In the genomic region with DNA sequence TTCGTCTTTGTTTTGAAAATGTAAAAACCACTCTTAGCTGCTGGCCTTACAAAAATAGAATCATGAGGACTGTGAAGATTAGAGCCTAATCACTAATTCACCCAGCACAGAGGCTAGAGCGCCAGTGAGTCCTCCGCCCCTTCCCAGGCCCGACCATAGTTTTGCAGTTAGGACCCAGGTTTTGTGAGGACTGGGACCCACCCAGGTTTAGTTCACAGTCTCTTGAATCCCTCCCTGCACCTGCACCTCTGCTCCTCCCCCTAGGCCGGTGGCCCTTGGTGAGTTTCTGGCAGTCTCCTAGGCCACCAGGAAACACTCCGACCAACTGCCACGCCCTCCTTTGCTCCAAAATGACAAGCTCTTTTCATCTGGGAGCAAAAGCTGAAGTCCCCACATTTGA, we compare ENCODE assay signal across 8 cellular contexts.
A peak's percentile ranks its signal among the peaks of the same experiment; 100 is the strongest.
DNase-seq lines count a peak whose midpoint lies in the region; ATAC-seq, FAIRE-seq and TF ChIP-seq lines count a peak whose summit lies in the region.

No MANE protein-coding gene starts in this region.

- POLR2A ChIA-PET in HCT116 (lab: Charles Lee) (no interaction called here), GM12878 (lab: Charles Lee) (no interaction called here)

- intact Hi-C loops in HCT116 (cut with micrococcal nuclease) (no loop called here), GM12878 (cut with micrococcal nuclease; ENCODE audit: unreplicated experiment) (no loop called here)

- peaks cover 3 to 13% of the 10 kb centered on the region in 2 experiments; a peak in 3 of 4 replicates for H3K4me1 ChIP-seq in HCT116 (ENCODE audit: control insufficient read depth in 1 of 2, insufficient read depth in 2 of 2, low read length in 2 of 2)
- no peaks in the 10 kb centered on the region; the same call in 1 of the 2 replicates for H3K4me1 ChIP-seq in GM12878 (ENCODE audit: control insufficient read depth, insufficient read depth, low read length)
- peaks cover 12% of the 10 kb centered on the region for H3K4me1 ChIP-seq in smooth muscle cell (ENCODE audit: low read depth)

- RAD21 ChIA-PET in HCT116 (lab: Charles Lee; ENCODE audit: low non-redundant PET in 1 of 2, low total read pairs in 2 of 2, uncharacterized antibody in 2 of 2, unreplicated experiment in 2 of 2) (no interaction called here), GM12878 (lab: Charles Lee; ENCODE audit: unreplicated experiment) (no interaction called here)

- no peaks in the 10 kb centered on the region for H3K9me2 ChIP-seq in HCT116 (ENCODE audit: insufficient read depth)

- H3F3A ChIP-seq in smooth muscle cell (ENCODE audit: low read depth), result no peaks in the 10 kb centered on the region

- DNase-seq in activated CD8-positive, alpha-beta memory T cell treated with anti-CD3 and anti-CD28 coated beads, Interleukin-2, amount 10 ng/mL, durations not matched to agents 7 days and 5 days, result peak; percentile 44
- no peak for DNase-seq in activated CD8-positive, alpha-beta memory T cell treated with anti-CD3 and anti-CD28 coated beads, Interleukin-2, amount 50 U/mL, for 4 hours
- DNase-seq in HCT116 (ENCODE audit: low read depth, low spot score), result peak; percentile 39
- peak; percentile 12 to 33 for DNase-seq in NCI-H526 (lab: John Stamatoyannopoulos, UW)
- DNase-seq in GM12878 (ENCODE audit: low read depth, low spot score), result no peak
- peak; percentile 38 for DNase-seq in iPS-NIHi7 (ENCODE audit: extremely low spot score)
- DNase-seq in smooth muscle cell (lab: John Stamatoyannopoulos, UW; ENCODE audit: unreplicated experiment), result no peak
- no peak for DNase-seq in middle frontal gyrus (ENCODE audit: extremely low spot score, low spot score)

- H4K20me1 ChIP-seq in HCT116 (ENCODE audit: insufficient read depth) (no peaks in the 10 kb centered on the region), GM12878 (ENCODE audit: control insufficient read depth, insufficient read depth) (no peaks in the 10 kb centered on the region), smooth muscle cell (ENCODE audit: low read depth) (peaks cover 4% of the 10 kb centered on the region)

- peaks cover 2% of the 10 kb centered on the region for H3K36me3 Mint-ChIP-seq in activated CD8-positive, alpha-beta memory T cell treated with anti-CD3 and anti-CD28 coated beads, Interleukin-2, amount 10 ng/mL, durations not matched to agents 7 days and 5 days

- H3K27me3 Mint-ChIP-seq in activated CD8-positive, alpha-beta memory T cell treated with anti-CD3 and anti-CD28 coated beads, Interleukin-2, amount 10 ng/mL, durations not matched to agents 7 days and 5 days, result peaks cover 3% of the 10 kb centered on the region

- H3K27ac ChIP-seq in HCT116 (ENCODE audit: low read depth, low read length) (no peak overlapping the region), GM12878 (ENCODE audit: control insufficient read depth, insufficient read depth) (no peak overlapping the region), smooth muscle cell (ENCODE audit: low read depth) (no peak overlapping the region)

- no TSS peak for BruUV-seq in HCT116 (replicated peaks; lab: Mats Ljungman, UMichigan)
- no TSS peak for BruUV-seq in GM12878 (replicated peaks; lab: Mats Ljungman, UMichigan)

- TF ChIP-seq EP300 in GM12878 (IDR thresholded peaks at IDR 0.05; ENCODE audit: borderline replicate concordance in 1 of 2, control insufficient read depth in 1 of 2, low read depth in 2 of 2, low read length in 2 of 2), result no peak

- WGBS in GM12878 (ENCODE audit: insufficient coverage, insufficient replicate concordance, low lambda C conversion rate, missing lambda C conversion rate), result 1% methylated on average over 7 of the region's 7 CpGs
- WGBS in smooth muscle cell (ENCODE audit: low lambda C conversion rate), result 6% methylated on average over 7 of the region's 7 CpGs

- 0 out of 6 replicates have a peak, but pooled peaks of 1 of the 3 experiments have one; percentile 6 for TF ChIP-seq CTCF in HCT116 (IDR thresholded peaks at IDR 0.05 in 2 of 3, conservative IDR thresholded peaks at IDR 0.05 in 1 of 3; ENCODE audit: borderline replicate concordance in 1 of 3, insufficient read depth in 1 of 3, low read depth in 2 of 3, low read length in 2 of 3)
- TF ChIP-seq CTCF in GM12878 (IDR thresholded peaks at IDR 0.05 in 2 of 3, conservative IDR thresholded peaks at IDR 0.05 in 1 of 3; ENCODE audit: control insufficient read depth in 2 of 3, extremely low read depth in 1 of 3, insufficient read depth in 1 of 3, low read depth in 3 of 3, low read length in 3 of 3), result no peak
- no peak for TF ChIP-seq CTCF in smooth muscle cell (IDR thresholded peaks at IDR 0.05; ENCODE audit: borderline replicate concordance, insufficient read depth, poor library complexity, severe bottlenecking)

- H3K9me3 ChIP-seq in HCT116 (ENCODE audit: control insufficient read depth in 1 of 2, insufficient read depth in 1 of 2, low read depth in 1 of 2, low read length in 2 of 2) (no peaks in the 10 kb centered on the region), GM12878 (replicated peaks; ENCODE audit: control insufficient read depth, insufficient read depth, low read length) (no peaks in the 10 kb centered on the region), smooth muscle cell (replicated peaks; ENCODE audit: low read depth) (no peaks in the 10 kb centered on the region)

- peak overlapping the region; percentile 70 for H3K27ac Mint-ChIP-seq in activated CD8-positive, alpha-beta memory T cell treated with anti-CD3 and anti-CD28 coated beads, Interleukin-2, amount 10 ng/mL, durations not matched to agents 7 days and 5 days

- H3K4me3 ChIP-seq in HCT116 (replicated peaks in 1 of 2; ENCODE audit: low read depth in 1 of 2, low read length in 2 of 2), result peak overlapping the region; percentile 68 to 81
- peak overlapping the region; percentile 86 for H3K4me3 ChIP-seq in GM12878
- H3K4me3 ChIP-seq in smooth muscle cell, result peak overlapping the region; percentile 60

- H3K36me3 ChIP-seq in HCT116 (ENCODE audit: control insufficient read depth in 1 of 2, insufficient read depth in 2 of 2, low read length in 2 of 2) (no peaks in the 10 kb centered on the region), GM12878 (ENCODE audit: control insufficient read depth in 2 of 2, insufficient read depth in 2 of 2, low read length in 1 of 2) (no peaks in the 10 kb centered on the region), smooth muscle cell (ENCODE audit: low read depth) (no peaks in the 10 kb centered on the region)

- H3K27me3 ChIP-seq in HCT116 (ENCODE audit: insufficient read depth, low read length) (no peaks in the 10 kb centered on the region), GM12878 (replicated peaks in 1 of 2; ENCODE audit: control insufficient read depth in 2 of 2, insufficient read depth in 2 of 2, low read length in 1 of 2) (no peaks in the 10 kb centered on the region), smooth muscle cell (ENCODE audit: low read depth) (no peaks in the 10 kb centered on the region)

- TF ChIP-seq POLR2A in HCT116 (IDR thresholded peaks at IDR 0.05; ENCODE audit: borderline replicate concordance, extremely low read depth, insufficient read depth, insufficient read length) (no peak), GM12878 (IDR thresholded peaks at IDR 0.05; ENCODE audit: low read depth, low read length) (no peak)

- in situ Hi-C loops in GM12878 (cut with MboI), result no loop called here

- CTCF ChIA-PET in activated CD8-positive, alpha-beta memory T cell treated with anti-CD3 and anti-CD28 coated beads, Interleukin-2, amount 10 ng/mL, durations not matched to agents 7 days and 5 days (lab: Charles Lee), result interaction anchor here (0.7 to 2.2 kb wide), 5 partner anchors 13 to 1873 kb away, joined by 3 to 9 read pairs (median 4); no protein-coding TSS in a partner anchor
- CTCF ChIA-PET in HCT116 (lab: Charles Lee) (interaction anchor here (1.0 to 1.9 kb wide), 3 partner anchors 31 to 188 kb away, joined by 3 to 6 read pairs (median 4); no protein-coding TSS in a partner anchor), GM12878 (lab: Yijun Ruan, JAX) (interaction anchor here (1.0 to 1.3 kb wide), 3 partner anchors 180 to 359 kb away, joined by 3 to 5 read pairs (median 3); no protein-coding TSS in a partner anchor)

- H3K9ac ChIP-seq in HCT116 (ENCODE audit: low read length) (peak overlapping the region; percentile 57), GM12878 (ENCODE audit: control insufficient read depth, insufficient read depth, low read length) (peak overlapping the region; percentile 40; the same call in 1 of the 2 replicates), smooth muscle cell (ENCODE audit: low read depth) (peak overlapping the region; percentile 21)

- peaks cover 20% of the 10 kb centered on the region for H3K4me1 Mint-ChIP-seq in activated CD8-positive, alpha-beta memory T cell treated with anti-CD3 and anti-CD28 coated beads, Interleukin-2, amount 10 ng/mL, durations not matched to agents 7 days and 5 days

- peak; percentile 31 for FAIRE-seq in GM12878 (lab: Jason Lieb, UNC)

- TF ChIP-seq RAD21 in HCT116 (IDR thresholded peaks at IDR 0.05; ENCODE audit: low read depth) (no peak), GM12878 (IDR thresholded peaks at IDR 0.05; ENCODE audit: insufficient read depth, low read depth, low read length) (no peak)

- peak overlapping the region; percentile 91 for H3K4me2 ChIP-seq in HCT116 (ENCODE audit: low read length)
- H3K4me2 ChIP-seq in GM12878 (ENCODE audit: control insufficient read depth, insufficient read depth), result peak overlapping the region; percentile 94
- peak overlapping the region; percentile 87 for H3K4me2 ChIP-seq in smooth muscle cell

- ATAC-seq in activated CD8-positive, alpha-beta memory T cell treated with anti-CD3 and anti-CD28 coated beads, Interleukin-2, amount 10 ng/mL, durations not matched to agents 7 days and 5 days, result peak; percentile 21
- ATAC-seq in HCT116 (peak; percentile 72), GM12878 (peak; percentile 75)

- no peaks in the 10 kb centered on the region for H3K9me3 Mint-ChIP-seq in activated CD8-positive, alpha-beta memory T cell treated with anti-CD3 and anti-CD28 coated beads, Interleukin-2, amount 10 ng/mL, durations not matched to agents 7 days and 5 days (ENCODE audit: low read depth)

- SMC1A ChIA-PET in GM12878 (lab: Charles Lee; ENCODE audit: uncharacterized antibody, unreplicated experiment), result interaction anchor here (1.6 kb wide), 1 partner anchor 180 kb away, joined by 3 read pairs; no protein-coding TSS in a partner anchor

- H3K79me2 ChIP-seq in HCT116 (ENCODE audit: insufficient read depth, low read length), result no peaks in the 10 kb centered on the region
- H3K79me2 ChIP-seq in GM12878 (ENCODE audit: control insufficient read depth, insufficient read depth, low read length), result no peaks in the 10 kb centered on the region
- peaks cover 41% of the 10 kb centered on the region for H3K79me2 ChIP-seq in smooth muscle cell (ENCODE audit: low read depth)

- peak overlapping the region; percentile 88 for H3K4me3 Mint-ChIP-seq in activated CD8-positive, alpha-beta memory T cell treated with anti-CD3 and anti-CD28 coated beads, Interleukin-2, amount 10 ng/mL, durations not matched to agents 7 days and 5 days

- H2AFZ ChIP-seq in HCT116 (ENCODE audit: low read depth, low read length, poor library complexity, severe bottlenecking), result peak overlapping the region; percentile 91
- H2AFZ ChIP-seq in GM12878 (ENCODE audit: control insufficient read depth, low read depth, low read length), result peak overlapping the region; percentile 94
- peak overlapping the region; percentile 52 for H2AFZ ChIP-seq in smooth muscle cell (ENCODE audit: low read depth)

TF ChIP-seq in GM12878, 131 proteins besides CTCF, POLR2A, EP300 and RAD21 (continues in another document):
- no peak for TF ChIP-seq NRF1 (conservative IDR thresholded peaks at IDR 0.05; ENCODE audit: low read depth, low read length)

Comparison
In these comparisons a context has a peak if more than half of its experiments do, and no peak if none do; other contexts are left out.
1. DNase-seq: peak in activated CD8-positive, alpha-beta memory T cell treated with anti-CD3 and anti-CD28 coated beads, Interleukin-2, amount 10 ng/mL, durations not matched to agents 7 days and 5 days (single experiment), HCT116 (single experiment), NCI-H526 (2 of 2) and iPS-NIHi7 (single experiment); none in activated CD8-positive, alpha-beta memory T cell treated with anti-CD3 and anti-CD28 coated beads, Interleukin-2, amount 50 U/mL, for 4 hours (single experiment), GM12878 (single experiment), smooth muscle cell (single experiment) and middle frontal gyrus (single experiment).
2. ATAC-seq: peak in every context shown above with its lines; median percentile 75 in GM12878; 72 in HCT116; 21 in activated CD8-positive, alpha-beta memory T cell treated with anti-CD3 and anti-CD28 coated beads, Interleukin-2, amount 10 ng/mL, durations not matched to agents 7 days and 5 days.
3. Peak in every context shown above with its lines, with median percentiles within 50 percentile points of each other: H2AFZ ChIP-seq, H3K4me2 ChIP-seq, H3K4me3 ChIP-seq and H3K9ac ChIP-seq.